ENCODE assay signal across 1 cellular context in the genomic region with DNA sequence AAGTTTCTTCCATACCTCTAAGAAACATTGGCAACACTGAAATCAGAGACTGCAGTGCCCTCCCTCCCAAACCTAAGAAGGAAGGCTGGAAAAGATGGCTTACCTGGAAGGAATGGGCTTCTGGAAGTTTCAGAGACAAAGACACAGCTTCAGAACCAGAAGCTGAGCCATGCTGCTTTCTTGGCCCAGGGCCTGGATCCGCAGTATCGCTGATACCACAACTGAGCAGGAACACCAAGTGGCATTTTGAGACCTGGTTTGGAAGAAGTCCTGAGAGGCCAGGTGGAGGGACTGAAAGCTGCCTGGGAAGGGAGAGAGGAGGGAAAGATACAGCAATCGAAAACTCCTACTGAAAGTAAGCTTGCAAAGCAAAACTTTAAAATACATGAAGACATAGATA.
TF ChIP-seq lines count a peak whose summit lies in the region.

No MANE protein-coding gene starts in this region.

TF ChIP-seq in GM12878, 131 proteins besides CTCF, POLR2A, EP300 and RAD21:
- TF ChIP-seq EED (IDR thresholded peaks at IDR 0.05; ENCODE audit: low read depth) (peak; percentile 50; the same call in 1 of the 2 replicates), RFX5 (IDR thresholded peaks at IDR 0.05; ENCODE audit: low read depth, low read length) (no peak), JUNB (IDR thresholded peaks at IDR 0.05) (no peak), FOXM1 (IDR thresholded peaks at IDR 0.05; ENCODE audit: low read depth, low read length) (no peak), TCF3 (IDR thresholded peaks at IDR 0.05; ENCODE audit: borderline replicate concordance, insufficient read depth, low read depth, low read length) (no peak), RUNX3 (IDR thresholded peaks at IDR 0.05; ENCODE audit: low read length) (0 out of 2 replicates have a peak, but pooled peaks have one; percentile 21), ASH2L (IDR thresholded peaks at IDR 0.05; ENCODE audit: borderline replicate concordance, low read depth) (no peak)
- TF ChIP-seq, protein P1, sequence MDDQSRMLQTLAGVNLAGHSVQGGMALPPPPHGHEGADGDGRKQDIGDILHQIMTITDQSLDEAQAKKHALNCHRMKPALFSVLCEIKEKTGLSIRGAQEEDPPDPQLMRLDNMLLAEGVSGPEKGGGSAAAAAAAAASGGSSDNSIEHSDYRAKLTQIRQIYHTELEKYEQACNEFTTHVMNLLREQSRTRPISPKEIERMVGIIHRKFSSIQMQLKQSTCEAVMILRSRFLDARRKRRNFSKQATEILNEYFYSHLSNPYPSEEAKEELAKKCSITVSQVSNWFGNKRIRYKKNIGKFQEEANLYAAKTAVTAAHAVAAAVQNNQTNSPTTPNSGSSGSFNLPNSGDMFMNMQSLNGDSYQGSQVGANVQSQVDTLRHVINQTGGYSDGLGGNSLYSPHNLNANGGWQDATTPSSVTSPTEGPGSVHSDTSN (IDR thresholded peaks at IDR 0.05; ENCODE audit: insufficient replicate concordance, low read depth, low read length): no peak
TF ChIP-seq in GM12878: peak in this region for 2.
